Comparison of ENCODE assay signal across 8 cellular contexts in the genomic region with DNA sequence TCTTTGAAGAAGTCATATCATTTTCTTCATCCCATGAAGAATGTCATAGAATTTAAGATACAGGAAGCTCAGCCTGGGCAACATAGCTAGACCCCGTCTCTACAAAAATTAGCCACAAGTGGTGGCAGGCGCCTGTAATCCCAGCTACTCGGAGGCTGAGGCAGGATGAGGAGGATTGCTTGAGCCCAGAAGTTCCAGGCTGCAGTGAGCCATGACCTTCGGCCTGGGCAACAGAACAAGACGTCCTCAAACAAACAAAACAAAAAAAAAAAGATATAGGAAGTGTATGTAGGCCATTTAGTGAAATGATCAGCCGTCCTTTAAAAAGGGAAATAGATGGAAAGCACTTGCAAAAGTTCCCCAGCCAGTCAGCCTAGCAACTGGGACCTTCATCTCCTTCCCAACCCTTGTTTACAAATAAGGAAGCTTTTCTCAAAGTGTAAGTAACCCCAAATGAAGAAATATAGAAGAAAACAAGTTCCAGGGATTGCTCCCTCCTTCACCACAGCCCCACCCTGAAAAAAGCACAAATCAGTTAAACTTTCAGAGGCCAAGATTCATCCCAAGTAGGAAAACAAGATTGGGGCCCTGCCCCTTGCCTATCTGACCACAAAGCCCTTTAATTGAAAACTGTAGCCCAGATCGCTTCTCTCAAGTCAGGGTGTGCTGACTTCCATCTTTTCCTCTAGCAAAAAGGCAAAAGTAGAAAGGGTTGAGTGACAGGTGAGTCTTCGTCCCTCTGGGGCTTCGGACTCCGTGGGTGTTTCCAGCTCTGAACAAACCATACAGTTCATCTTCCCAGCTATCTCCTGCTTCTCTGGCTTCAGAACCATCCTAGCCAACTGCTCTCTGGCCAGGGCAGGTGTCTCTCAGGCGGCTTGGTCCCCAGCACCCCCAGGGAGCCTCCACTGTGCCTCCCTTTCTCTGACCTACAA. TPM values are rescaled to one million over a fixed set of nuclear protein-coding genes. Genes with fewer than 3 reads are reported as not detected.
DNase-seq lines count a peak whose midpoint lies in the region; ATAC-seq and TF ChIP-seq lines count a peak whose summit lies in the region.

No MANE protein-coding gene starts in this region.

- H3K4me2 ChIP-seq in Loucy (ENCODE audit: low read depth, low read length, poor library complexity, severe bottlenecking), result peak overlapping the region; percentile 73

- TF ChIP-seq CTCF in A673 (conservative IDR thresholded peaks at IDR 0.05; ENCODE audit: low read depth, low read length) (no peak), Loucy (conservative IDR thresholded peaks at IDR 0.05; ENCODE audit: low read length) (no peak), colonic mucosa (IDR thresholded peaks at IDR 0.05) (no peak)

- H3K79me2 ChIP-seq in Loucy (ENCODE audit: insufficient read depth, low read length), result no peaks in the 10 kb centered on the region

- H4K20me1 ChIP-seq in Loucy (ENCODE audit: insufficient read depth, low read length, poor library complexity, severe bottlenecking), result no peaks in the 10 kb centered on the region

- H3F3A ChIP-seq in Loucy (ENCODE audit: low read depth), result no peaks in the 10 kb centered on the region

- H3K9me3 ChIP-seq in A673 (ENCODE audit: low read depth, low read length, poor library complexity, severe bottlenecking) (no peaks in the 10 kb centered on the region), Loucy (ENCODE audit: insufficient read depth, low read depth, low read length) (no peaks in the 10 kb centered on the region), colonic mucosa (no peaks in the 10 kb centered on the region), mononuclear cell (ENCODE audit: low read depth, low read length) (no peaks in the 10 kb centered on the region)

- ATAC-seq in HG03565 (IDR thresholded peaks at IDR 0.05; ENCODE audit: unreplicated experiment), result no peak
- no peak for ATAC-seq in GM21423 (IDR thresholded peaks at IDR 0.05; ENCODE audit: unreplicated experiment)

- peaks cover 15% of the 10 kb centered on the region for H3K4me1 ChIP-seq in A673 (ENCODE audit: insufficient read depth, low read length, poor library complexity, severe bottlenecking)
- H3K4me1 ChIP-seq in Loucy (ENCODE audit: insufficient read depth, low read length, poor library complexity, severe bottlenecking), result peaks cover 33% of the 10 kb centered on the region
- no peaks in the 10 kb centered on the region for H3K4me1 ChIP-seq in colonic mucosa
- H3K4me1 ChIP-seq in mononuclear cell (ENCODE audit: insufficient read depth, low read length), result peaks cover 72% of the 10 kb centered on the region

- H3K9ac ChIP-seq in Loucy (ENCODE audit: low read depth, low read length, poor library complexity, severe bottlenecking) (peak overlapping the region; percentile 72), colonic mucosa (ENCODE audit: low read depth in 2 of 2, low read length in 2 of 2) (peak overlapping the region; percentile 61 to 92)

- H3K36me3 ChIP-seq in A673 (ENCODE audit: insufficient read depth, low read length, poor library complexity, severe bottlenecking) (no peaks in the 10 kb centered on the region), Loucy (ENCODE audit: insufficient read depth, low read length) (no peaks in the 10 kb centered on the region), colonic mucosa (no peaks in the 10 kb centered on the region)

- POLR2A ChIA-PET in A673 (lab: Charles Lee; ENCODE audit: low non-redundant PET), result no interaction called here

- H3K27ac ChIP-seq in A673 (ENCODE audit: low read depth, low read length, poor library complexity, severe bottlenecking), result no peak overlapping the region
- peak overlapping the region; percentile 49 for H3K27ac ChIP-seq in colonic mucosa

- no peaks in the 10 kb centered on the region for H3K27me3 ChIP-seq in A673 (replicated peaks; ENCODE audit: insufficient read depth, low read depth, low read length, poor library complexity)
- no peaks in the 10 kb centered on the region for H3K27me3 ChIP-seq in Loucy (ENCODE audit: insufficient read depth, low read length, poor library complexity, severe bottlenecking)
- H3K27me3 ChIP-seq in colonic mucosa, result no peaks in the 10 kb centered on the region
- H3K27me3 ChIP-seq in mononuclear cell (ENCODE audit: insufficient read depth, low read length), result no peaks in the 10 kb centered on the region

- CTCF ChIA-PET in A673 (lab: Charles Lee), result no interaction called here

- H2AFZ ChIP-seq in Loucy (ENCODE audit: low read length), result peak overlapping the region; percentile 97; the same call in 1 of the 2 replicates

- H3K4me3 ChIP-seq in A673 (ENCODE audit: low read depth, low read length, poor library complexity, severe bottlenecking), result peak overlapping the region; percentile 93
- H3K4me3 ChIP-seq in Loucy (ENCODE audit: low read length, poor library complexity, severe bottlenecking), result peak overlapping the region; percentile 77
- peak overlapping the region; percentile 74 for H3K4me3 ChIP-seq in colonic mucosa
- peak overlapping the region; percentile 88 for H3K4me3 ChIP-seq in mononuclear cell (ENCODE audit: low read length)

- intact Hi-C loops in A673 (cut with micrococcal nuclease; ENCODE audit: unreplicated experiment), result no loop called here
- intact Hi-C loops in colonic mucosa (cut with DNase I), result no loop called here

- no peaks in the 10 kb centered on the region for H3K9me2 ChIP-seq in Loucy (replicated peaks; ENCODE audit: low read depth, low read length)

- DNase-seq in A673 (ENCODE audit: low spot score), result no peak
- no peak for DNase-seq in colonic mucosa
- no peak for DNase-seq in NCI-H82 (lab: John Stamatoyannopoulos, UW)
- DNase-seq in DMS 273 treated with DMSO at 0.1 percent for 48 hours (lab: John Stamatoyannopoulos, UW), result no peak

- BruUV-seq in A673 (replicated peaks; lab: Mats Ljungman, UMichigan), result TSS peak; percentile 49

RNA-seq across cellular contexts. Expression of gene SLC31A2, which starts 1.2 kb away (rescaled TPM):
- 2.8 and 3.4 TPM in 2 replicates for total RNA-seq in A673 (2021)
- 10 to 100 TPM in 1 of 2 donors, 1 to 10 TPM in 1; 6.1 to 14.4 TPM for total RNA-seq in colonic mucosa
- total RNA-seq in mononuclear cell, result 38.8 TPM
